ENCODE assay signal across 9 cellular contexts in genomic region chr5:136053336-136054121, GRCh38. TPM values are rescaled to one million over a fixed set of nuclear protein-coding genes. Genes with fewer than 3 reads are reported as not detected.
A peak's percentile ranks its signal among the peaks of the same experiment; 100 is the strongest.
DNase-seq lines count a peak whose midpoint lies in the region; ATAC-seq and TF ChIP-seq lines count a peak whose summit lies in the region.
"Had no signal": no experiment of that assay in that cellular context is flagged by ENCODE, and none has a peak within 500 bp of the region (broad histone marks: within the 10 kb centered on the region; RNA-seq: fewer than 3 reads in every experiment).

No MANE protein-coding gene starts in this region.

- 10% methylated on average over 6 of the region's 6 CpGs for WGBS in mammary epithelial cell (ENCODE audit: low coverage, missing lambda C conversion rate)

- H3K27ac ChIP-seq in mammary epithelial cell (ENCODE audit: insufficient read depth, low read depth, low read length) = peak overlapping the region; percentile 66
- H3K27ac ChIP-seq in left lung = no peak overlapping the region
- peak overlapping the region; percentile 65 for H3K27ac ChIP-seq in vagina

- CTCF ChIA-PET in mammary epithelial cell (lab: Charles Lee; ENCODE audit: low non-redundant PET) = interaction anchor here (0.6 kb wide), 3 partner anchors 98 to 500 kb away, joined by 3 to 34 read pairs (median 7); no protein-coding TSS in a partner anchor
- CTCF ChIA-PET in activated CD4-positive, alpha-beta T cell treated with anti-CD3 and anti-CD28 coated beads, Interleukin-2, amount 10 ng/mL, durations not matched to agents 7 days and 5 days (lab: Charles Lee) = interaction anchor here (1.2 kb wide), 1 partner anchor 12 kb away, joined by 3 read pairs; no protein-coding TSS in a partner anchor

- H3K9ac ChIP-seq in mammary epithelial cell (ENCODE audit: insufficient read depth, low read length) = peak overlapping the region; percentile 6

- intact Hi-C loops in mammary epithelial cell (cut with micrococcal nuclease) = loop anchor here (1.0 to 2.0 kb wide), 3 partner anchors 21 to 47 kb away; no protein-coding TSS in a partner anchor
- intact Hi-C loops in left lung (cut with DNase I) = no loop called here
- intact Hi-C loops in vagina (cut with DNase I) = no loop called here

- H3K79me2 ChIP-seq in mammary epithelial cell (ENCODE audit: insufficient read depth, low read length) = no peaks in the 10 kb centered on the region

- no peak for TF ChIP-seq CTCF in mammary epithelial cell (conservative IDR thresholded peaks at IDR 0.05 in 1 of 2, IDR thresholded peaks at IDR 0.05 in 1 of 2; ENCODE audit: extremely low read depth in 1 of 2, insufficient read depth in 1 of 2, low read depth in 1 of 2, low read length in 2 of 2)
- no peak for TF ChIP-seq CTCF in left lung (IDR thresholded peaks at IDR 0.05)
- no peak for TF ChIP-seq CTCF in vagina (IDR thresholded peaks at IDR 0.05)

- H2AFZ ChIP-seq in mammary epithelial cell (ENCODE audit: low read depth, low read length) = no peak overlapping the region

- H3K9me3 ChIP-seq in mammary epithelial cell (replicated peaks; ENCODE audit: insufficient read depth, low read length) = no peaks in the 10 kb centered on the region
- H3K9me3 ChIP-seq in left lung = no peaks in the 10 kb centered on the region
- H3K9me3 ChIP-seq in vagina = no peaks in the 10 kb centered on the region
- H3K9me3 ChIP-seq: BE2C had no signal

- H3K4me2 ChIP-seq in mammary epithelial cell (ENCODE audit: insufficient read depth, low read depth, low read length) = no peak overlapping the region

- ATAC-seq in activated naive CD8-positive, alpha-beta T cell treated with anti-CD3 and anti-CD28 coated beads, Interleukin-2, amount 50 U/mL, for 24 hours = peak; percentile 22
- ATAC-seq in left lung (peak; percentile 50), GM21390 (IDR thresholded peaks at IDR 0.05; ENCODE audit: unreplicated experiment) (no peak)
- ATAC-seq in stimulated activated memory B cell treated with anti-CD40 and anti-IgM and Interleukin-4, amounts not matched to agents 10 μg/mL and 1 μg/mL and 100 μg/mL, for 72 hours = no peak

- in situ Hi-C loops in mammary epithelial cell (cut with MboI; ENCODE audit: low sequenced_read_pairs in 2 of 2) = loop anchor here in 1 of 2 donors (5.0 kb wide), 1 partner anchor 101 kb away; the partner anchor contains the start of gene LECT2

- H3K27me3 ChIP-seq in mammary epithelial cell (ENCODE audit: insufficient read depth, low read length) (no peaks in the 10 kb centered on the region), left lung (no peaks in the 10 kb centered on the region), vagina (no peaks in the 10 kb centered on the region)
- H3K27me3 ChIP-seq: BE2C had no signal

- no peaks in the 10 kb centered on the region for H3K4me1 Mint-ChIP-seq in activated naive CD8-positive, alpha-beta T cell treated with anti-CD3 and anti-CD28 coated beads, Interleukin-2, amount 50 U/mL, for 24 hours
- no peaks in the 10 kb centered on the region for H3K4me1 Mint-ChIP-seq in activated naive CD8-positive, alpha-beta T cell treated with anti-CD3 and anti-CD28 coated beads for 36 hours
- H3K4me1 Mint-ChIP-seq in stimulated activated memory B cell treated with anti-CD40 and anti-IgM and Interleukin-4, amounts not matched to agents 10 μg/mL and 1 μg/mL and 100 μg/mL, for 72 hours = no peaks in the 10 kb centered on the region
- H3K4me1 Mint-ChIP-seq in activated CD4-positive, alpha-beta T cell treated with anti-CD3 and anti-CD28 coated beads, Interleukin-2, amount 10 ng/mL, durations not matched to agents 7 days and 5 days = no peaks in the 10 kb centered on the region

- H3K27ac Mint-ChIP-seq in activated naive CD8-positive, alpha-beta T cell treated with anti-CD3 and anti-CD28 coated beads, Interleukin-2, amount 50 U/mL, for 24 hours = no peak overlapping the region
- H3K27ac Mint-ChIP-seq in activated naive CD8-positive, alpha-beta T cell treated with anti-CD3 and anti-CD28 coated beads for 36 hours = no peak overlapping the region
- no peak overlapping the region for H3K27ac Mint-ChIP-seq in stimulated activated memory B cell treated with anti-CD40 and anti-IgM and Interleukin-4, amounts not matched to agents 10 μg/mL and 1 μg/mL and 100 μg/mL, for 72 hours
- no peak overlapping the region for H3K27ac Mint-ChIP-seq in activated CD4-positive, alpha-beta T cell treated with anti-CD3 and anti-CD28 coated beads, Interleukin-2, amount 10 ng/mL, durations not matched to agents 7 days and 5 days

- no peak for TF ChIP-seq POLR2A in vagina (IDR thresholded peaks at IDR 0.05)

- H3K9me3 Mint-ChIP-seq in activated naive CD8-positive, alpha-beta T cell treated with anti-CD3 and anti-CD28 coated beads, Interleukin-2, amount 50 U/mL, for 24 hours = no peaks in the 10 kb centered on the region
- no peaks in the 10 kb centered on the region for H3K9me3 Mint-ChIP-seq in activated naive CD8-positive, alpha-beta T cell treated with anti-CD3 and anti-CD28 coated beads for 36 hours
- H3K9me3 Mint-ChIP-seq in stimulated activated memory B cell treated with anti-CD40 and anti-IgM and Interleukin-4, amounts not matched to agents 10 μg/mL and 1 μg/mL and 100 μg/mL, for 72 hours = no peaks in the 10 kb centered on the region
- no peaks in the 10 kb centered on the region for H3K9me3 Mint-ChIP-seq in activated CD4-positive, alpha-beta T cell treated with anti-CD3 and anti-CD28 coated beads, Interleukin-2, amount 10 ng/mL, durations not matched to agents 7 days and 5 days

- peaks cover 31% of the 10 kb centered on the region for H3K36me3 ChIP-seq in mammary epithelial cell (ENCODE audit: insufficient read depth, low read length)
- H3K36me3 ChIP-seq in left lung = peaks cover 0 to 54% of the 10 kb centered on the region in 2 donors
- no peaks in the 10 kb centered on the region for H3K36me3 ChIP-seq in vagina
- H3K36me3 ChIP-seq: BE2C had no signal

- DNase-seq in activated naive CD8-positive, alpha-beta T cell treated with anti-CD3 and anti-CD28 coated beads, Interleukin-2, amount 50 U/mL, for 24 hours = no peak
- no peak for DNase-seq in activated naive CD8-positive, alpha-beta T cell treated with anti-CD3 and anti-CD28 coated beads for 36 hours
- DNase-seq in mammary epithelial cell (peak; percentile 95), left lung (no peak), vagina (ENCODE audit: extremely low spot score in 2 of 2) (no peak)
- DNase-seq in activated CD4-positive, alpha-beta T cell treated with anti-CD3 and anti-CD28 coated beads, Interleukin-2, amount 10 ng/mL, durations not matched to agents 7 days and 5 days = no peak
- DNase-seq: BE2C had no signal

- H3K4me1 ChIP-seq in mammary epithelial cell (ENCODE audit: insufficient read depth, low read length) = peaks cover 40% of the 10 kb centered on the region
- peaks cover 5 to 10% of the 10 kb centered on the region in 2 donors for H3K4me1 ChIP-seq in left lung
- peaks cover 39% of the 10 kb centered on the region for H3K4me1 ChIP-seq in vagina

- H3K36me3 Mint-ChIP-seq in activated naive CD8-positive, alpha-beta T cell treated with anti-CD3 and anti-CD28 coated beads, Interleukin-2, amount 50 U/mL, for 24 hours (ENCODE audit: low read depth) = no peaks in the 10 kb centered on the region
- H3K36me3 Mint-ChIP-seq in activated naive CD8-positive, alpha-beta T cell treated with anti-CD3 and anti-CD28 coated beads for 36 hours = no peaks in the 10 kb centered on the region
- H3K36me3 Mint-ChIP-seq in stimulated activated memory B cell treated with anti-CD40 and anti-IgM and Interleukin-4, amounts not matched to agents 10 μg/mL and 1 μg/mL and 100 μg/mL, for 72 hours = no peaks in the 10 kb centered on the region
- H3K36me3 Mint-ChIP-seq in activated CD4-positive, alpha-beta T cell treated with anti-CD3 and anti-CD28 coated beads, Interleukin-2, amount 10 ng/mL, durations not matched to agents 7 days and 5 days (ENCODE audit: low read depth) = no peaks in the 10 kb centered on the region

- H4K20me1 ChIP-seq in mammary epithelial cell (ENCODE audit: insufficient read depth, low read length) = no peaks in the 10 kb centered on the region

- BruUV-seq in mammary epithelial cell (replicated peaks; lab: Mats Ljungman, UMichigan) = no TSS peak

- H3K4me3 ChIP-seq in mammary epithelial cell (replicated peaks in 1 of 3; ENCODE audit: insufficient read depth in 1 of 3, low read depth in 2 of 3, low read length in 3 of 3) (no peak overlapping the region), left lung (no peak overlapping the region), vagina (no peak overlapping the region)

- dilution Hi-C loops in mammary epithelial cell (cut with HindIII; ENCODE audit: low sequenced_read_pairs) = no loop called here

- POLR2A ChIA-PET in activated CD4-positive, alpha-beta T cell treated with anti-CD3 and anti-CD28 coated beads, Interleukin-2, amount 10 ng/mL, durations not matched to agents 7 days and 5 days (lab: Charles Lee) = no interaction called here

- H3K4me3 Mint-ChIP-seq in activated naive CD8-positive, alpha-beta T cell treated with anti-CD3 and anti-CD28 coated beads, Interleukin-2, amount 50 U/mL, for 24 hours = no peak overlapping the region
- H3K4me3 Mint-ChIP-seq in activated naive CD8-positive, alpha-beta T cell treated with anti-CD3 and anti-CD28 coated beads for 36 hours = no peak overlapping the region
- H3K4me3 Mint-ChIP-seq in stimulated activated memory B cell treated with anti-CD40 and anti-IgM and Interleukin-4, amounts not matched to agents 10 μg/mL and 1 μg/mL and 100 μg/mL, for 72 hours = no peak overlapping the region
- H3K4me3 Mint-ChIP-seq in activated CD4-positive, alpha-beta T cell treated with anti-CD3 and anti-CD28 coated beads, Interleukin-2, amount 10 ng/mL, durations not matched to agents 7 days and 5 days = no peak overlapping the region

- peaks cover 2% of the 10 kb centered on the region for H3K27me3 Mint-ChIP-seq in activated naive CD8-positive, alpha-beta T cell treated with anti-CD3 and anti-CD28 coated beads, Interleukin-2, amount 50 U/mL, for 24 hours
- H3K27me3 Mint-ChIP-seq in activated naive CD8-positive, alpha-beta T cell treated with anti-CD3 and anti-CD28 coated beads for 36 hours = no peaks in the 10 kb centered on the region
- H3K27me3 Mint-ChIP-seq in stimulated activated memory B cell treated with anti-CD40 and anti-IgM and Interleukin-4, amounts not matched to agents 10 μg/mL and 1 μg/mL and 100 μg/mL, for 72 hours = peaks cover 8% of the 10 kb centered on the region
- no peaks in the 10 kb centered on the region for H3K27me3 Mint-ChIP-seq in activated CD4-positive, alpha-beta T cell treated with anti-CD3 and anti-CD28 coated beads, Interleukin-2, amount 10 ng/mL, durations not matched to agents 7 days and 5 days

RNA-seq across cellular contexts. Expression of gene TGFBI, which starts 24.7 kb away (rescaled TPM):
- total RNA-seq in activated naive CD8-positive, alpha-beta T cell treated with anti-CD3 and anti-CD28 coated beads for 36 hours = not detected
- 10 to 100 TPM; 56.0 to 77.3 TPM for total RNA-seq in mammary epithelial cell
- 264 TPM for polyA plus RNA-seq in mammary epithelial cell
- 390 TPM for polyA minus RNA-seq in mammary epithelial cell
- total RNA-seq in left lung = 100 to 1,000 TPM; 151 to 222 TPM
- 43.2 TPM for total RNA-seq in vagina
- under 1 TPM; 0.10 to 0.27 TPM for total RNA-seq in activated CD4-positive, alpha-beta T cell treated with anti-CD3 and anti-CD28 coated beads, Interleukin-2, amount 10 ng/mL, durations not matched to agents 7 days and 5 days

Comparison
In these comparisons a context has a peak if more than half of its experiments do, and no peak if none do; other contexts are left out.
1. ATAC-seq: peak in activated naive CD8-positive, alpha-beta T cell treated with anti-CD3 and anti-CD28 coated beads, Interleukin-2, amount 50 U/mL, for 24 hours (single experiment) and left lung (single experiment); none in GM21390 (single experiment) and stimulated activated memory B cell treated with anti-CD40 and anti-IgM and Interleukin-4, amounts not matched to agents 10 μg/mL and 1 μg/mL and 100 μg/mL, for 72 hours (single experiment).
2. H3K27ac ChIP-seq: peak in mammary epithelial cell (single experiment) and vagina (single experiment); none in left lung (0 of 2).
3. RNA of gene TGFBI, which starts 24.7 kb away (total RNA-seq): 151 to 222 TPM in left lung, 56.0 to 77.3 TPM in mammary epithelial cell and 43.2 TPM in vagina (single experiment); 0.10 to 0.27 TPM in activated CD4-positive, alpha-beta T cell treated with anti-CD3 and anti-CD28 coated beads, Interleukin-2, amount 10 ng/mL, durations not matched to agents 7 days and 5 days and not detected in activated naive CD8-positive, alpha-beta T cell treated with anti-CD3 and anti-CD28 coated beads for 36 hours; every median in the first group is over 10 times any median in the second.